1 cellular context compared by ENCODE assay signal in genomic region chr10:18196806-18197550, GRCh38.
TF ChIP-seq lines count a peak whose summit lies in the region.

No MANE protein-coding gene starts in this region.

TF ChIP-seq in GM23338, 12 proteins besides CTCF, POLR2A, EP300 and RAD21 (continued from another document):
- 0 out of 2 replicates have a peak, but pooled peaks have one; percentile 15 for TF ChIP-seq ZNF462 (CRISPR knock-in tag; IDR thresholded peaks at IDR 0.05)
